Comparison of ENCODE assay signal across 12 cellular contexts in genomic region chr18:23617412-23618009, GRCh38. TPM values are rescaled to one million over a fixed set of nuclear protein-coding genes. Genes with fewer than 3 reads are reported as not detected.
DNase-seq lines count a peak whose midpoint lies in the region; ATAC-seq lines count a peak whose summit lies in the region.
"Had no signal": no experiment of that assay in that cellular context is flagged by ENCODE, and none has a peak within 500 bp of the region (broad histone marks: within the 10 kb centered on the region; RNA-seq: fewer than 3 reads in every experiment).

No MANE protein-coding gene starts in this region.

- H3K36me3 ChIP-seq in naive thymus-derived CD4-positive, alpha-beta T cell (ENCODE audit: control insufficient read depth in 2 of 3, insufficient read depth in 3 of 3, low read length in 3 of 3) = no peaks in the 10 kb centered on the region
- H3K36me3 ChIP-seq: brain microvascular endothelial cell, tibial nerve had no signal

- H3K27me3 Mint-ChIP-seq in naive thymus-derived CD4-positive, alpha-beta T cell = peaks cover 33 to 59% (median 40%) of the 10 kb centered on the region in 5 donors
- peaks cover 49% of the 10 kb centered on the region for H3K27me3 Mint-ChIP-seq in activated CD8-positive, alpha-beta T cell treated with anti-CD3 and anti-CD28 coated beads, Interleukin-2, amount 10 ng/mL, durations not matched to agents 7 days and 5 days (ENCODE audit: low read depth)

- intact Hi-C loops in naive thymus-derived CD4-positive, alpha-beta T cell (cut with micrococcal nuclease) = no loop called here

- H3K27ac Mint-ChIP-seq in naive thymus-derived CD4-positive, alpha-beta T cell = no peak overlapping the region
- H3K27ac Mint-ChIP-seq in activated CD8-positive, alpha-beta T cell treated with anti-CD3 and anti-CD28 coated beads, Interleukin-2, amount 10 ng/mL, durations not matched to agents 7 days and 5 days = no peak overlapping the region

- H3K36me3 Mint-ChIP-seq in naive thymus-derived CD4-positive, alpha-beta T cell = peaks cover 0 to 4% (median 0%) of the 10 kb centered on the region in 5 donors
- H3K36me3 Mint-ChIP-seq in activated CD8-positive, alpha-beta T cell treated with anti-CD3 and anti-CD28 coated beads, Interleukin-2, amount 10 ng/mL, durations not matched to agents 7 days and 5 days (ENCODE audit: low read depth) = no peaks in the 10 kb centered on the region

- no peaks in the 10 kb centered on the region for H3K9me3 ChIP-seq in naive thymus-derived CD4-positive, alpha-beta T cell (ENCODE audit: control insufficient read depth in 2 of 3, low read length in 3 of 3)
- H3K9me3 ChIP-seq: tibial nerve had no signal

- H3K4me1 Mint-ChIP-seq in naive thymus-derived CD4-positive, alpha-beta T cell = peaks cover 0 to 16% (median 6%) of the 10 kb centered on the region in 7 donors
- peaks cover 10% of the 10 kb centered on the region for H3K4me1 Mint-ChIP-seq in activated CD8-positive, alpha-beta T cell treated with anti-CD3 and anti-CD28 coated beads, Interleukin-2, amount 10 ng/mL, durations not matched to agents 7 days and 5 days (ENCODE audit: low read depth)

- POLR2A ChIA-PET in naive thymus-derived CD4-positive, alpha-beta T cell (lab: Charles Lee) = interaction anchor here (0.6 kb wide), 1 partner anchor 58 kb away, joined by 6 read pairs; no protein-coding TSS in a partner anchor
- POLR2A ChIA-PET in activated CD8-positive, alpha-beta T cell treated with anti-CD3 and anti-CD28 coated beads, Interleukin-2, amount 10 ng/mL, durations not matched to agents 7 days and 5 days (lab: Charles Lee) = no interaction called here

- peak overlapping the region in 3 of 10 donors; percentile 13 to 44 (median 39) for H3K4me3 Mint-ChIP-seq in naive thymus-derived CD4-positive, alpha-beta T cell
- H3K4me3 Mint-ChIP-seq in activated CD8-positive, alpha-beta T cell treated with anti-CD3 and anti-CD28 coated beads, Interleukin-2, amount 10 ng/mL, durations not matched to agents 7 days and 5 days = no peak overlapping the region

- ATAC-seq in GM18873 (IDR thresholded peaks at IDR 0.05; ENCODE audit: low FRiP score, unreplicated experiment) (peak; percentile 63), GM21825 (IDR thresholded peaks at IDR 0.05; ENCODE audit: unreplicated experiment) (peak; percentile 49), HG03520 (IDR thresholded peaks at IDR 0.05; ENCODE audit: unreplicated experiment) (peak; percentile 37)
- no peak for ATAC-seq in naive thymus-derived CD4-positive, alpha-beta T cell
- ATAC-seq in activated CD8-positive, alpha-beta T cell treated with anti-CD3 and anti-CD28 coated beads, Interleukin-2, amount 10 ng/mL, durations not matched to agents 7 days and 5 days = no peak

- H3K27me3 ChIP-seq in naive thymus-derived CD4-positive, alpha-beta T cell (ENCODE audit: control insufficient read depth in 2 of 2, insufficient read depth in 2 of 2, low read length in 2 of 2) = peaks cover 4 to 14% of the 10 kb centered on the region in 2 donors
- H3K27me3 ChIP-seq: brain microvascular endothelial cell, tibial nerve had no signal

- CTCF ChIA-PET in naive thymus-derived CD4-positive, alpha-beta T cell (lab: Charles Lee) = interaction anchor here (0.6 to 2.1 kb wide), 2 partner anchors 54 to 85 kb away, joined by 3 to 10 read pairs; no protein-coding TSS in a partner anchor
- CTCF ChIA-PET in activated CD8-positive, alpha-beta T cell treated with anti-CD3 and anti-CD28 coated beads, Interleukin-2, amount 10 ng/mL, durations not matched to agents 7 days and 5 days (lab: Charles Lee) = interaction anchor here (0.8 to 1.0 kb wide), 3 partner anchors 18 to 301 kb away, joined by 3 to 5 read pairs (median 4); no protein-coding TSS in a partner anchor

- DNase-seq in renal cortical epithelial cell (ENCODE audit: low read depth) (peak; percentile 97), RPMI8226 (no peak), NCI-H2107 treated with DMSO at 0.1 percent for 48 hours (lab: John Stamatoyannopoulos, UW; ENCODE audit: unreplicated experiment) (no peak)
- no peak for DNase-seq in naive thymus-derived CD4-positive, alpha-beta T cell
- no peak for DNase-seq in activated CD8-positive, alpha-beta T cell treated with anti-CD3 and anti-CD28 coated beads, Interleukin-2, amount 10 ng/mL, durations not matched to agents 7 days and 5 days
- DNase-seq: brain microvascular endothelial cell, islet precursor cell, NCI-H1048 had no signal

- H3K27ac ChIP-seq in naive thymus-derived CD4-positive, alpha-beta T cell (ENCODE audit: low read depth, low read length) = no peak overlapping the region
- H3K27ac ChIP-seq: brain microvascular endothelial cell had no signal

- H3K4me1 ChIP-seq in naive thymus-derived CD4-positive, alpha-beta T cell (ENCODE audit: control insufficient read depth in 2 of 2, insufficient read depth in 2 of 2, low read length in 2 of 2) = peaks cover 0 to 7% of the 10 kb centered on the region in 2 donors

- H3K4me3 ChIP-seq in naive thymus-derived CD4-positive, alpha-beta T cell (ENCODE audit: low read length) = no peak overlapping the region
- H3K4me3 ChIP-seq: tibial nerve had no signal

- no peaks in the 10 kb centered on the region for H3K9me3 Mint-ChIP-seq in naive thymus-derived CD4-positive, alpha-beta T cell
- H3K9me3 Mint-ChIP-seq in activated CD8-positive, alpha-beta T cell treated with anti-CD3 and anti-CD28 coated beads, Interleukin-2, amount 10 ng/mL, durations not matched to agents 7 days and 5 days (ENCODE audit: insufficient read depth) = no peaks in the 10 kb centered on the region

RNA-seq across cellular contexts. Expression of gene NPC1, which starts 31.2 kb away (rescaled TPM):
- 101 and 106 TPM in 2 replicates for total RNA-seq in renal cortical epithelial cell
- total RNA-seq in naive thymus-derived CD4-positive, alpha-beta T cell = 10 to 100 TPM; 29.2 to 49.3 (median 31.4) TPM
- 1 to 10 TPM; 4.6 to 9.7 TPM for polyA plus RNA-seq in naive thymus-derived CD4-positive, alpha-beta T cell
- total RNA-seq in activated CD8-positive, alpha-beta T cell treated with anti-CD3 and anti-CD28 coated beads, Interleukin-2, amount 10 ng/mL, durations not matched to agents 7 days and 5 days = 10 to 100 TPM; 34.6 to 35.0 TPM

RNA-seq across cellular contexts. Expression of gene ANKRD29, which starts 45.2 kb away (rescaled TPM):
- 7.1 and 7.2 TPM in 2 replicates for total RNA-seq in renal cortical epithelial cell
- under 1 TPM in 3 of 5 experiments, not detected in 2; 0.11 to 0.24 (median 0.17) TPM for total RNA-seq in naive thymus-derived CD4-positive, alpha-beta T cell
- under 1 TPM; 0.18 to 0.58 TPM for polyA plus RNA-seq in naive thymus-derived CD4-positive, alpha-beta T cell
- total RNA-seq in activated CD8-positive, alpha-beta T cell treated with anti-CD3 and anti-CD28 coated beads, Interleukin-2, amount 10 ng/mL, durations not matched to agents 7 days and 5 days = not detected

Comparison
In these comparisons a context has a peak if more than half of its experiments do, and no peak if none do; other contexts are left out.
1. ATAC-seq: peak in GM18873 (single experiment), GM21825 (single experiment) and HG03520 (single experiment); none in naive thymus-derived CD4-positive, alpha-beta T cell (single experiment) and activated CD8-positive, alpha-beta T cell treated with anti-CD3 and anti-CD28 coated beads, Interleukin-2, amount 10 ng/mL, durations not matched to agents 7 days and 5 days (single experiment).